20 cellular contexts compared by ENCODE assay signal in genomic region chr12:86948851-86949250, GRCh38.
"Had no signal": no experiment of that assay in that cellular context is flagged by ENCODE, and none has a peak within 500 bp of the region (broad histone marks: within the 10 kb centered on the region; RNA-seq: fewer than 3 reads in every experiment).

No MANE protein-coding gene starts in this region.

- H3K27ac ChIP-seq: dorsolateral prefrontal cortex, heart left ventricle, psoas muscle, spleen, stomach, testis, upper lobe of right lung had no signal

- H3K36me3 ChIP-seq: heart left ventricle, spleen, stomach, upper lobe of right lung had no signal

- H3K9me3 ChIP-seq: heart left ventricle, psoas muscle, spleen, stomach, testis, upper lobe of right lung had no signal

- H3K4me1 ChIP-seq: heart left ventricle, psoas muscle, spleen, stomach, testis, upper lobe of right lung had no signal

- H3K4me3 ChIP-seq: dorsolateral prefrontal cortex, heart left ventricle, lung, psoas muscle, spleen, stomach, testis, upper lobe of right lung had no signal

- H3K9me3 Mint-ChIP-seq: activated CD4-positive, alpha-beta T cell treated with anti-CD3 and anti-CD28 coated beads, Interleukin-2, amount 10 ng/mL, durations not matched to agents 7 days and 5 days; endodermal cell had no signal

- H3K27me3 Mint-ChIP-seq: activated CD4-positive, alpha-beta T cell treated with anti-CD3 and anti-CD28 coated beads, Interleukin-2, amount 10 ng/mL, durations not matched to agents 7 days and 5 days; activated naive CD8-positive, alpha-beta T cell had no signal

- H3K4me3 Mint-ChIP-seq: activated CD4-positive, alpha-beta T cell treated with anti-CD3 and anti-CD28 coated beads, Interleukin-2, amount 10 ng/mL, durations not matched to agents 7 days and 5 days; activated naive CD8-positive, alpha-beta T cell; activated T-cell treated with anti-CD3 and anti-CD28 coated beads, Interleukin-2, amount 50 U/mL, for 72 hours; endodermal cell; T-helper 2 cell treated with Interferon-gamma antibody and Interleukin-4, amounts not matched to agents 5 μg/mL and 100 μg/mL, for 36 hours had no signal

- H3K36me3 Mint-ChIP-seq: activated naive CD8-positive, alpha-beta T cell had no signal

- H3K27me3 ChIP-seq: dorsolateral prefrontal cortex, heart left ventricle, spleen, stomach, testis, upper lobe of right lung had no signal

- H3K4me1 Mint-ChIP-seq: activated CD4-positive, alpha-beta T cell treated with anti-CD3 and anti-CD28 coated beads, Interleukin-2, amount 10 ng/mL, durations not matched to agents 7 days and 5 days had no signal

- H3K27ac Mint-ChIP-seq: activated CD4-positive, alpha-beta T cell treated with anti-CD3 and anti-CD28 coated beads, Interleukin-2, amount 10 ng/mL, durations not matched to agents 7 days and 5 days; activated naive CD8-positive, alpha-beta T cell; activated T-cell treated with anti-CD3 and anti-CD28 coated beads, Interleukin-2, amount 50 U/mL, for 72 hours; endodermal cell; T-helper 2 cell treated with Interferon-gamma antibody and Interleukin-4, amounts not matched to agents 5 μg/mL and 100 μg/mL, for 36 hours had no signal

- ATAC-seq: activated T-cell treated with anti-CD3 and anti-CD28 coated beads, Interleukin-2, amount 50 U/mL, for 72 hours; heart left ventricle; left colon; psoas muscle; sciatic nerve; upper lobe of right lung had no signal

- DNase-seq: activated CD4-positive, alpha-beta T cell treated with anti-CD3 and anti-CD28 coated beads, Interleukin-2, amount 10 ng/mL, durations not matched to agents 7 days and 5 days; activated CD4-positive, CD25-positive, alpha-beta regulatory T cell; activated CD8-positive, alpha-beta memory T cell treated with anti-CD3 and anti-CD28 coated beads, Interleukin-2, amount 50 U/mL, for 48 hours; activated gamma-delta T cell treated with Interleukin-2 at 50 U/mL for 16 hours; activated T-cell treated with anti-CD3 and anti-CD28 coated beads, Interleukin-2, amount 50 U/mL, for 72 hours; dorsolateral prefrontal cortex; endodermal cell; erythroblast; heart left ventricle; left colon; midbrain; psoas muscle; spleen; stomach; testis; upper lobe of right lung had no signal
